17 cellular contexts compared by ENCODE assay signal in the genomic region with DNA sequence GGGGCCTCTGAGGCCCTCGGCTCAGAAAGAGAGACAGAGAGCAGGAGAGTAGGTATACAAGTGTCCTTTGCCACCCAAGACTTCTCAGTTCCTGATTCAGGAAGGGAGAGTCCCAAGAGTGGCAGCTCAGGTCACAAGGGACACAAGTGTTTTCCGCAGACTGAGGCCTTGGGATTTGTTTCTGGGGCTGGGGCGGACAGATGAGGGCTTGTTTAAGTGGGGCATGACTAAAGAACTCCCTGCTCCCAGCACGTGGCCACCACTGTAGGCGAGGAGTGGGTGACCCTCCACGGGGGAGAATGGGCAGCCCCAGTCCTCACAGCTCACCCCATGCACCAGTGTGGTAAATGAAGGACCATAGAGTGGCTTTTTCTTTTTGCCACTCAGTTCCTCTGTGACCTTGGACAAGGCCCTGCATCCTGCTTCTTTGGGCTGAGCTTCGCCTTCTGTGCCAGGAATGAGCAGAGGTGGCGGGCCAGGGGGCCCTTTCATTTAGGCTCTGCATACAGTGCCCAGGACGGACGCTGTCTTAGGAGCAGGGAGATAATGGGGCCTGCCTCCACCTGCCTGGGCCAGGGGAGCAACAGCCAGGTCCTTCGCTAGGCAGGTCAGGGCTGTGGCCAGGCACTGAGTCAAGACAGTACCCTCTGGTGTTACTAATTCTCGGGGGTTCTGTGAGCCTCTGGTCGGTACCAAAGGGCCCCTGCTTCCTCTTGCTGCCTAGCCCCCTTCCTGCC. TPM values are rescaled to one million over a fixed set of nuclear protein-coding genes. Genes with fewer than 3 reads are reported as not detected.
"Had no signal": no experiment of that assay in that cellular context is flagged by ENCODE, and none has a peak within 500 bp of the region (broad histone marks: within the 10 kb centered on the region; RNA-seq: fewer than 3 reads in every experiment).

No MANE protein-coding gene starts in this region.

- DNase-seq: activated CD4-positive, alpha-beta T cell treated with anti-CD3 and anti-CD28 coated beads for 48 hours; activated CD8-positive, alpha-beta T cell treated with anti-CD3 and anti-CD28 coated beads, Interleukin-2, amount 10 ng/mL, durations not matched to agents 7 days and 5 days; aorta; gastrocnemius medialis; heart right ventricle; substantia nigra; T1000; transverse colon had no signal

- H3K27me3 ChIP-seq: gastrocnemius medialis, heart right ventricle, transverse colon had no signal

- H3K36me3 ChIP-seq: gastrocnemius medialis had no signal

- H3K4me3 ChIP-seq: gastrocnemius medialis, heart right ventricle, SK-N-MC, smooth muscle cell, transverse colon had no signal

- H3K27ac Mint-ChIP-seq: activated CD8-positive, alpha-beta T cell treated with anti-CD3 and anti-CD28 coated beads, Interleukin-2, amount 10 ng/mL, durations not matched to agents 7 days and 5 days; activated naive CD8-positive, alpha-beta T cell; stimulated activated effector memory CD8-positive, alpha-beta T cell treated with anti-CD3 and anti-CD28 coated beads, Interleukin-12 subunit alpha, Interleukin-12 subunit beta, amount 100 ng/mL, for 72 hours; T-cell had no signal

- H3K27me3 Mint-ChIP-seq: activated naive CD8-positive, alpha-beta T cell had no signal

- H3K4me1 ChIP-seq: gastrocnemius medialis, transverse colon had no signal

- H3K4me1 Mint-ChIP-seq: stimulated activated effector memory CD8-positive, alpha-beta T cell treated with anti-CD3 and anti-CD28 coated beads, Interleukin-12 subunit alpha, Interleukin-12 subunit beta, amount 100 ng/mL, for 72 hours had no signal

- ATAC-seq: activated CD8-positive, alpha-beta T cell treated with anti-CD3 and anti-CD28 coated beads, Interleukin-2, amount 10 ng/mL, durations not matched to agents 7 days and 5 days; gastrocnemius medialis; heart right ventricle; right cardiac atrium; stimulated activated effector memory CD8-positive, alpha-beta T cell treated with anti-CD3 and anti-CD28 coated beads, Interleukin-12 subunit alpha, Interleukin-12 subunit beta, amount 100 ng/mL, for 72 hours; T-cell had no signal

- H3K4me3 Mint-ChIP-seq: activated CD8-positive, alpha-beta T cell treated with anti-CD3 and anti-CD28 coated beads, Interleukin-2, amount 10 ng/mL, durations not matched to agents 7 days and 5 days; activated naive CD8-positive, alpha-beta T cell; stimulated activated effector memory CD8-positive, alpha-beta T cell treated with anti-CD3 and anti-CD28 coated beads, Interleukin-12 subunit alpha, Interleukin-12 subunit beta, amount 100 ng/mL, for 72 hours; T-cell had no signal

- H3K36me3 Mint-ChIP-seq: stimulated activated effector memory CD8-positive, alpha-beta T cell treated with anti-CD3 and anti-CD28 coated beads, Interleukin-12 subunit alpha, Interleukin-12 subunit beta, amount 100 ng/mL, for 72 hours had no signal

- H3K27ac ChIP-seq: gastrocnemius medialis, heart right ventricle, SK-N-MC, transverse colon, VCaP had no signal

RNA-seq across cellular contexts. Expression of a gene that starts 50.8 kb away (rescaled TPM):
- total RNA-seq: activated CD8-positive, alpha-beta T cell treated with anti-CD3 and anti-CD28 coated beads, Interleukin-2, amount 10 ng/mL, durations not matched to agents 7 days and 5 days; aorta; bronchial epithelial cell; heart right ventricle; lower leg skin; smooth muscle cell had no signal
